In the genomic region with DNA sequence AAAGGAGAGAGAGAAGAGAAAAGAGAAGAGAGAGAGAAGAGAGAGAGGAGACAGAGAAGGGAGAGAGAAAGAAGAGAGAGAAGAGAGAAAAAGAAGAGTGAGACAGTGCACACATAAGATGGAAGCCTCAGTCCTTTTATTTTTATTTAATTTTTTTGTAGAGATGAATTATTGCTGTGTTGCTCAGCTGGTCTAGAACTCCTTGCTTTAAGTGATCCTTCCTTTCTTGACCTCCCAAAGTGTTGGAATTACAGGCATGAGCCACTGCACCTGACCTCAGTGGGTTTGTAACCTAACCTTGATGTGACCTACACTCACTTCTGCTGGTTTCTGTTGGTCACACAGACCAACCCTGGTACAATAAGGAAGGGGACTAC, we compare ENCODE assay signal across 14 cellular contexts.
"Had no signal": no experiment of that assay in that cellular context is flagged by ENCODE, and none has a peak within 500 bp of the region (broad histone marks: within the 10 kb centered on the region; RNA-seq: fewer than 3 reads in every experiment).

No MANE protein-coding gene starts in this region.

- H3K4me1 ChIP-seq: ascending aorta, colonic mucosa, sigmoid colon had no signal

- H3K27me3 ChIP-seq: ascending aorta, colonic mucosa had no signal

- DNase-seq: activated CD4-positive, alpha-beta T cell treated with anti-CD3 and anti-CD28 coated beads, Interleukin-2, amount 50 U/mL, for 4 hours; activated T-cell treated with anti-CD3 and anti-CD28 coated beads for 4 hours; islet precursor cell had no signal

- H3K9me3 Mint-ChIP-seq: activated naive CD4-positive, alpha-beta T cell treated with anti-CD3 and anti-CD28 coated beads for 36 hours; activated T-helper 2 cell treated with anti-CD3 and anti-CD28 coated beads, Interferon-gamma antibody, Interleukin-2, Interleukin-4, amounts not matched to agents 10 μg/mL and 5 μg/mL and 100 μg/mL, durations not matched to agents 14 hours and 24 hours and 36 hours; central memory CD8-positive, alpha-beta T cell; natural killer cell treated with Interleukin-12 subunit alpha and Interleukin-12 subunit beta and Interleukin-15 and Interleukin-18, amount 100 ng/mL, for 72 hours had no signal

- H3K36me3 ChIP-seq: ascending aorta, colonic mucosa, lower lobe of right lung, neutrophil, sigmoid colon, tibial nerve, WERI-Rb-1 had no signal

- H3K4me3 Mint-ChIP-seq: activated naive CD4-positive, alpha-beta T cell treated with anti-CD3 and anti-CD28 coated beads for 36 hours; central memory CD8-positive, alpha-beta T cell; natural killer cell treated with Interleukin-12 subunit alpha and Interleukin-12 subunit beta and Interleukin-15 and Interleukin-18, amount 100 ng/mL, for 72 hours had no signal

- H3K4me3 ChIP-seq: ascending aorta, colonic mucosa, lower lobe of right lung, sigmoid colon, tibial nerve had no signal

- H3K4me1 Mint-ChIP-seq: central memory CD8-positive, alpha-beta T cell had no signal

- H3K9me3 ChIP-seq: ascending aorta, colonic mucosa, lower lobe of right lung, neutrophil, sigmoid colon, tibial nerve had no signal

- H3K36me3 Mint-ChIP-seq: natural killer cell treated with Interleukin-12 subunit alpha and Interleukin-12 subunit beta and Interleukin-15 and Interleukin-18, amount 100 ng/mL, for 72 hours had no signal

- H3K27ac Mint-ChIP-seq: activated naive CD4-positive, alpha-beta T cell treated with anti-CD3 and anti-CD28 coated beads for 36 hours; activated T-helper 2 cell treated with anti-CD3 and anti-CD28 coated beads, Interferon-gamma antibody, Interleukin-2, Interleukin-4, amounts not matched to agents 10 μg/mL and 5 μg/mL and 100 μg/mL, durations not matched to agents 14 hours and 24 hours and 36 hours had no signal

- H3K27ac ChIP-seq: ascending aorta, colonic mucosa, lower lobe of right lung, neutrophil, sigmoid colon, tibial nerve, WERI-Rb-1 had no signal
